ENCODE assay signal across 11 cellular contexts in genomic region chr2:216492951-216493685, GRCh38.
DNase-seq lines count a peak whose midpoint lies in the region; ATAC-seq lines count a peak whose summit lies in the region.
"Had no signal": no experiment of that assay in that cellular context is flagged by ENCODE, and none has a peak within 500 bp of the region (broad histone marks: within the 10 kb centered on the region; RNA-seq: fewer than 3 reads in every experiment).

No MANE protein-coding gene starts in this region.

- ATAC-seq in GM21529 (IDR thresholded peaks at IDR 0.05; ENCODE audit: unreplicated experiment) (no peak), GM21390 (IDR thresholded peaks at IDR 0.05; ENCODE audit: unreplicated experiment) (no peak), GM21825 (IDR thresholded peaks at IDR 0.05; ENCODE audit: unreplicated experiment) (no peak)
- ATAC-seq: T-helper 17 cell had no signal

- DNase-seq in GM04504 (ENCODE audit: low read depth) (peak; percentile 36), NCI-H226 (peak; percentile 89), epithelial cell of prostate (ENCODE audit: low read depth, low spot score) (peak; percentile 33), putamen (ENCODE audit: low spot score) (peak; percentile 69), NCI-H128 (lab: John Stamatoyannopoulos, UW; ENCODE audit: unreplicated experiment) (no peak)
- DNase-seq: NCI-H1694; stimulated activated CD4-positive, alpha-beta T cell treated with anti-CD3 and anti-CD28 coated beads, Interleukin-15, amount 100 ng/mL, for 24 hours; T-helper 17 cell had no signal

- no peak overlapping the region for H3K27ac ChIP-seq in epithelial cell of prostate
